ENCODE assay signal across 12 cellular contexts in genomic region chr2:168378960-168379669, GRCh38.
"Had no signal": no experiment of that assay in that cellular context is flagged by ENCODE, and none has a peak within 500 bp of the region (broad histone marks: within the 10 kb centered on the region; RNA-seq: fewer than 3 reads in every experiment).

No MANE protein-coding gene starts in this region.

- H3K27ac Mint-ChIP-seq: T-helper 2 cell treated with Interferon-gamma antibody and Interleukin-4, amounts not matched to agents 5 μg/mL and 100 μg/mL, for 36 hours had no signal

- FAIRE-seq: urothelium cell line had no signal

- H3K27me3 ChIP-seq: cardiac muscle cell, sigmoid colon had no signal

- ATAC-seq: left ventricle myocardium superior had no signal

- H3K4me1 ChIP-seq: sigmoid colon had no signal

- H3K36me3 ChIP-seq: cardiac muscle cell, sigmoid colon had no signal

- DNase-seq: activated T-cell treated with anti-CD3 and anti-CD28 coated beads, Interleukin-2, amount 50 U/mL, for 1 hour; effector CD4-positive, alpha-beta T cell; left ventricle myocardium superior; mesenchymal stem cell; sigmoid colon; stimulated activated CD4-positive, alpha-beta T cell treated with anti-CD3 and anti-CD28 coated beads, Interleukin-12 subunit alpha, Interleukin-12 subunit beta, amount 100 ng/mL, for 4 hours; stimulated activated naive CD4-positive, alpha-beta T cell treated with Interleukin-2 at 50 U/mL for 16 hours had no signal

- H3K4me3 ChIP-seq: cardiac muscle cell, coronary artery, sigmoid colon had no signal

- H3K4me3 Mint-ChIP-seq: T-helper 2 cell treated with Interferon-gamma antibody and Interleukin-4, amounts not matched to agents 5 μg/mL and 100 μg/mL, for 36 hours had no signal

- H3K9me3 ChIP-seq: sigmoid colon had no signal

- H3K27ac ChIP-seq: cardiac muscle cell, coronary artery, sigmoid colon, VCaP had no signal
